9 cellular contexts compared by ENCODE assay signal in the genomic region with DNA sequence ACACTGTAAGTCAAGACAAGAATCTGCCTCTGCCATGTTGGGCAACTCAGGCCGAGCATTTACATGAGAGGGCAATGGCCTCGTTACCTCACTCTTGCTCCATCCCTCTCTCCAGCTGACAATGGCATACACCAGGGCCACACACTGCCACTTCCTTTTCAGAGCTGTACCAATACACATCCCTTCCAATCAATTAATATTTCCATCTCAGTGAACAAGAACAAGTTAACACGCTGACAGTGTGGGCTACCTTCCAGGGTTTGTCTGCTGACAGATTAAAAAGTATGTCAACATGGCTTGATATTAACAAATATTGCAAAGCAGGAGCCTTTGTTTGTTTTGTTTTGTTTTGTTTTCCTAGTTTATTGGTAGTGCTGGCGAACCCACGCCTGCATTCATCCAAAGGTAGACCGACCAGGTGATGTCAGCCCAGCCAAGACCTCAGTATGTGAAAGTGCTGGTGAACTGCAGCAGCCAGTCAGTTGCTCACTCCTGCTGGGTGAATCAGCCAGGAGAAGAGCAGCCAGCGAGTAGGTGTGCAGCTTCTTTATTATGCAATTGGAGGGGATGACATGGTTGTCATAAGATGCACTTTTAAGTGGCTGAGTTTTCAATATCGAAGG.
DNase-seq lines count a peak whose midpoint lies in the region; ATAC-seq, FAIRE-seq and TF ChIP-seq lines count a peak whose summit lies in the region.
"Had no signal": no experiment of that assay in that cellular context is flagged by ENCODE, and none has a peak within 500 bp of the region (broad histone marks: within the 10 kb centered on the region; RNA-seq: fewer than 3 reads in every experiment).

No MANE protein-coding gene starts in this region.

- no peaks in the 10 kb centered on the region for H3K9me2 ChIP-seq in PC-9 (ENCODE audit: insufficient read depth)
- H3K9me2 ChIP-seq: SK-N-SH had no signal

- POLR2A ChIA-PET in A549 (lab: Yijun Ruan, JAX), result interaction anchor here (0.7 kb wide), 1 partner anchor 629 kb away, joined by 5 read pairs; no protein-coding TSS in a partner anchor
- POLR2A ChIA-PET in PC-9 (lab: Charles Lee; ENCODE audit: unreplicated experiment), result no interaction called here

- H3K9me3 ChIP-seq in A549 (no peaks in the 10 kb centered on the region), PC-9 (ENCODE audit: insufficient read depth, low read depth) (no peaks in the 10 kb centered on the region)
- H3K9me3 ChIP-seq: SK-N-SH had no signal

- peaks cover 19% of the 10 kb centered on the region for H3F3A ChIP-seq in PC-9 (ENCODE audit: insufficient read depth, low read depth)

- no TSS peak for BruUV-seq in PC-9 (replicated peaks; lab: Mats Ljungman, UMichigan)

- no peak overlapping the region for H2AFZ ChIP-seq in PC-9

- no peak for TF ChIP-seq EP300 in A549 (IDR thresholded peaks at IDR 0.05)

- no peak for TF ChIP-seq POLR2A in A549 (IDR thresholded peaks at IDR 0.05; ENCODE audit: low read length)

- H3K27ac ChIP-seq in A549 (peak overlapping the region in 1 of 2 experiments; percentile 52; a peak in 3 of 6 replicates), PC-9 (peak overlapping the region; percentile 74)

- H4K20me1 ChIP-seq in PC-9 (ENCODE audit: insufficient read depth), result no peaks in the 10 kb centered on the region

- WGBS in A549 (ENCODE audit: missing lambda C conversion rate), result 19% methylated on average over 8 of the region's 8 CpGs

- TF ChIP-seq CTCF in A549 (IDR thresholded peaks at IDR 0.05) (no peak), PC-9 (conservative IDR thresholded peaks at IDR 0.05) (no peak)

- no peaks in the 10 kb centered on the region for H3K36me3 ChIP-seq in H7 (replicated peaks; ENCODE audit: control insufficient read depth, insufficient read depth, low read length)
- H3K36me3 ChIP-seq in PC-9 (ENCODE audit: low read depth), result no peaks in the 10 kb centered on the region

- TF ChIP-seq RAD21 in A549 (conservative IDR thresholded peaks at IDR 0.05 in 1 of 2, IDR thresholded peaks at IDR 0.05 in 1 of 2), result no peak

- no peaks in the 10 kb centered on the region for H3K79me2 ChIP-seq in PC-9 (ENCODE audit: low read depth)

- H3K4me2 ChIP-seq in A549, result peak overlapping the region; percentile 29
- peak overlapping the region; percentile 36 for H3K4me2 ChIP-seq in PC-9
- H3K4me2 ChIP-seq: SK-N-SH had no signal

- CTCF ChIA-PET in A549 (lab: Yijun Ruan, JAX), result no interaction called here
- CTCF ChIA-PET in PC-9 (lab: Charles Lee), result no interaction called here

- H3K4me1 ChIP-seq in A549 (peaks cover 33% of the 10 kb centered on the region), PC-9 (replicated peaks; ENCODE audit: insufficient read depth) (peaks cover 25% of the 10 kb centered on the region)

- peak; percentile 73 to 77; a peak in 4 of 6 replicates for ATAC-seq in A549
- no peak for ATAC-seq in HG03469 (IDR thresholded peaks at IDR 0.05; ENCODE audit: unreplicated experiment)
- ATAC-seq in HG02840 (IDR thresholded peaks at IDR 0.05; ENCODE audit: low FRiP score, unreplicated experiment), result no peak

- H3K27me3 ChIP-seq in H7 (ENCODE audit: control insufficient read depth, insufficient read depth, low read length) (no peaks in the 10 kb centered on the region), PC-9 (ENCODE audit: insufficient read depth, low read depth) (no peaks in the 10 kb centered on the region)

- peak in 1 of 2 experiments; percentile 55 for DNase-seq in A549 (ENCODE audit: low read depth in 1 of 2, low spot score in 1 of 2)
- DNase-seq in H7, result peak; percentile 41
- peak; percentile 31 to 96 for DNase-seq in PC-9
- DNase-seq in iris pigment epithelial cell (ENCODE audit: low read depth), result peak; percentile 21
- no peak for DNase-seq in SK-N-DZ (ENCODE audit: low spot score)
- DNase-seq in SHP77 treated with DMSO at 0.1 percent for 48 hours (lab: John Stamatoyannopoulos, UW), result no peak
- DNase-seq: SK-N-SH had no signal

- intact Hi-C loops in PC-9 (cut with micrococcal nuclease; ENCODE audit: unreplicated experiment), result no loop called here

- FAIRE-seq in A549 (lab: Jason Lieb, UNC), result no peak

- no peak overlapping the region for H3K4me3 ChIP-seq in A549
- H3K4me3 ChIP-seq in H7 (ENCODE audit: insufficient read depth, low read depth, low read length), result no peak overlapping the region
- H3K4me3 ChIP-seq in PC-9, result no peak overlapping the region; the same call in 1 of the 2 replicates

TF ChIP-seq in A549, 52 proteins besides CTCF, POLR2A, EP300 and RAD21:
- TF ChIP-seq GATA3 (IDR thresholded peaks at IDR 0.05; ENCODE audit: borderline replicate concordance) (0 out of 2 replicates have a peak, but pooled peaks have one; percentile 26), FOSL2 (IDR thresholded peaks at IDR 0.05) (no peak), FOSL2 (CRISPR knock-in tag; IDR thresholded peaks at IDR 0.05) (peak; percentile 17; the same call in 1 of the 2 replicates), RNF2 (IDR thresholded peaks at IDR 0.05; ENCODE audit: borderline replicate concordance, low read depth) (no peak), CEBPB (IDR thresholded peaks at IDR 0.05) (0 out of 4 replicates have a peak, but pooled peaks have one; percentile 21 to 34)

Comparison
In these comparisons a context has a peak if more than half of its experiments do, and no peak if none do; other contexts are left out.
1. ATAC-seq: peak in A549 (2 of 2); none in HG03469 (single experiment) and HG02840 (single experiment).
2. DNase-seq: peak in H7 (single experiment), PC-9 (2 of 2) and iris pigment epithelial cell (single experiment); none in SK-N-DZ (single experiment) and SHP77 treated with DMSO at 0.1 percent for 48 hours (single experiment).